ENCODE assay signal across 8 cellular contexts in genomic region chr20:9407805-9408421, GRCh38.
DNase-seq lines count a peak whose midpoint lies in the region; ATAC-seq and TF ChIP-seq lines count a peak whose summit lies in the region.

No MANE protein-coding gene starts in this region.

- no peak overlapping the region for H3K4me3 Mint-ChIP-seq in osteocyte (ENCODE audit: unreplicated experiment)

- no peaks in the 10 kb centered on the region for H3K27me3 Mint-ChIP-seq in osteocyte (ENCODE audit: unreplicated experiment)

- H3K36me3 Mint-ChIP-seq in osteocyte (ENCODE audit: unreplicated experiment): peaks cover 2% of the 10 kb centered on the region

- H3K4me3 ChIP-seq in foreskin fibroblast (ENCODE audit: low read depth in 1 of 2, low read length in 2 of 2): no peak overlapping the region

- peak; percentile 79 for ATAC-seq in GM19035 (IDR thresholded peaks at IDR 0.05; ENCODE audit: unreplicated experiment)
- peak; percentile 85 for ATAC-seq in HG03378 (IDR thresholded peaks at IDR 0.05; ENCODE audit: unreplicated experiment)
- ATAC-seq in HG03460 (IDR thresholded peaks at IDR 0.05; ENCODE audit: unreplicated experiment): no peak

- DNase-seq in Caki2 (ENCODE audit: low read depth) (peak; percentile 69), NCI-H748 treated with DMSO at 0.1 percent for 48 hours (lab: John Stamatoyannopoulos, UW) (peak; percentile 76), activated T-cell treated with anti-CD3 and anti-CD28 coated beads for 48 hours (ENCODE audit: low read depth) (peak; percentile 14), foreskin fibroblast (peak; percentile 65 to 87), osteocyte (ENCODE audit: extremely low spot score, unreplicated experiment) (no peak)

- TF ChIP-seq CTCF in foreskin fibroblast (IDR thresholded peaks at IDR 0.05; ENCODE audit: low read depth, low read length) (peak; percentile 73), osteocyte (IDR thresholded peaks at IDR 0.05) (peak; percentile 92)

- in situ Hi-C loops in Caki2 (cut with HindIII; ENCODE audit: low pct_unique_long_range_greater_than_20kb, low sequenced_read_pairs): no loop called here

- H3K9me3 Mint-ChIP-seq in osteocyte (ENCODE audit: unreplicated experiment): no peaks in the 10 kb centered on the region

- H3K4me1 Mint-ChIP-seq in osteocyte (ENCODE audit: unreplicated experiment): peaks cover 29% of the 10 kb centered on the region

- peak overlapping the region; percentile 82 for H3K27ac Mint-ChIP-seq in osteocyte (ENCODE audit: unreplicated experiment)
